Comparison of ENCODE assay signal across 8 cellular contexts in genomic region chr6:77620290-77620882, GRCh38. TPM values are rescaled to one million over a fixed set of nuclear protein-coding genes. Genes with fewer than 3 reads are reported as not detected.
DNase-seq lines count a peak whose midpoint lies in the region; ATAC-seq and TF ChIP-seq lines count a peak whose summit lies in the region.

No MANE protein-coding gene starts in this region.

- no peaks in the 10 kb centered on the region for H3K4me1 Mint-ChIP-seq in activated CD8-positive, alpha-beta T cell treated with anti-CD3 and anti-CD28 coated beads for 36 hours (ENCODE audit: low read depth)
- no peaks in the 10 kb centered on the region for H3K4me1 Mint-ChIP-seq in activated CD8-positive, alpha-beta T cell treated with anti-CD3 and anti-CD28 coated beads, Interleukin-2, amount 10 ng/mL, durations not matched to agents 7 days and 5 days (ENCODE audit: low read depth)
- H3K4me1 Mint-ChIP-seq in endothelial cell (ENCODE audit: unreplicated experiment), result no peaks in the 10 kb centered on the region

- H3K36me3 ChIP-seq in tibial artery, result no peaks in the 10 kb centered on the region
- no peaks in the 10 kb centered on the region for H3K36me3 ChIP-seq in ovary

- H3K27ac ChIP-seq in tibial artery (no peak overlapping the region), ovary (no peak overlapping the region)

- CTCF ChIA-PET in activated CD8-positive, alpha-beta T cell treated with anti-CD3 and anti-CD28 coated beads for 36 hours (lab: Charles Lee), result interaction anchor here (1.1 to 2.0 kb wide), 2 partner anchors 15 to 35 kb away, joined by 3 to 5 read pairs; no protein-coding TSS in a partner anchor
- CTCF ChIA-PET in activated CD8-positive, alpha-beta T cell treated with anti-CD3 and anti-CD28 coated beads, Interleukin-2, amount 10 ng/mL, durations not matched to agents 7 days and 5 days (lab: Charles Lee), result no interaction called here

- peak; percentile 4 for DNase-seq in activated CD8-positive, alpha-beta T cell treated with anti-CD3 and anti-CD28 coated beads for 36 hours
- no peak for DNase-seq in activated CD8-positive, alpha-beta T cell treated with anti-CD3 and anti-CD28 coated beads, Interleukin-2, amount 10 ng/mL, durations not matched to agents 7 days and 5 days
- DNase-seq in M059J (ENCODE audit: low read depth) (peak; percentile 5), endothelial cell (ENCODE audit: low spot score) (peak; percentile 44), tibial artery (no peak), SHP77 (lab: John Stamatoyannopoulos, UW) (no peak), ovary (no peak), NCI-H1930 (lab: John Stamatoyannopoulos, UW) (no peak)

- peak; percentile 26 for TF ChIP-seq CTCF in activated CD8-positive, alpha-beta T cell treated with anti-CD3 and anti-CD28 coated beads for 36 hours (IDR thresholded peaks at IDR 0.05)
- TF ChIP-seq CTCF in endothelial cell (IDR thresholded peaks at IDR 0.05; ENCODE audit: unreplicated experiment) (peak; percentile 47), tibial artery (IDR thresholded peaks at IDR 0.05) (peak; percentile 22 to 31), ovary (IDR thresholded peaks at IDR 0.05) (no peak)

- H3K27me3 ChIP-seq in tibial artery, result no peaks in the 10 kb centered on the region
- H3K27me3 ChIP-seq in ovary, result no peaks in the 10 kb centered on the region

- H3K4me1 ChIP-seq in tibial artery (no peaks in the 10 kb centered on the region), ovary (ENCODE audit: insufficient read depth) (no peaks in the 10 kb centered on the region)

- intact Hi-C loops in activated CD8-positive, alpha-beta T cell treated with anti-CD3 and anti-CD28 coated beads for 36 hours (cut with micrococcal nuclease), result no loop called here
- intact Hi-C loops in tibial artery (cut with DNase I; ENCODE audit: low total_unique reads) (no loop called here), ovary (cut with DNase I) (no loop called here)

- ATAC-seq in activated CD8-positive, alpha-beta T cell treated with anti-CD3 and anti-CD28 coated beads for 36 hours, result no peak
- ATAC-seq in activated CD8-positive, alpha-beta T cell treated with anti-CD3 and anti-CD28 coated beads, Interleukin-2, amount 10 ng/mL, durations not matched to agents 7 days and 5 days, result no peak

- H3K27ac Mint-ChIP-seq in activated CD8-positive, alpha-beta T cell treated with anti-CD3 and anti-CD28 coated beads for 36 hours, result no peak overlapping the region
- no peak overlapping the region for H3K27ac Mint-ChIP-seq in activated CD8-positive, alpha-beta T cell treated with anti-CD3 and anti-CD28 coated beads, Interleukin-2, amount 10 ng/mL, durations not matched to agents 7 days and 5 days
- no peak overlapping the region for H3K27ac Mint-ChIP-seq in endothelial cell (ENCODE audit: unreplicated experiment)

- 73 to 85% (median 79%) methylated on average over 1 of the region's 1 CpG for WGBS in ovary, 3 donors

- POLR2A ChIA-PET in activated CD8-positive, alpha-beta T cell treated with anti-CD3 and anti-CD28 coated beads for 36 hours (lab: Charles Lee), result no interaction called here
- POLR2A ChIA-PET in activated CD8-positive, alpha-beta T cell treated with anti-CD3 and anti-CD28 coated beads, Interleukin-2, amount 10 ng/mL, durations not matched to agents 7 days and 5 days (lab: Charles Lee), result no interaction called here

- H3K4me3 Mint-ChIP-seq in activated CD8-positive, alpha-beta T cell treated with anti-CD3 and anti-CD28 coated beads for 36 hours, result no peak overlapping the region
- no peak overlapping the region for H3K4me3 Mint-ChIP-seq in activated CD8-positive, alpha-beta T cell treated with anti-CD3 and anti-CD28 coated beads, Interleukin-2, amount 10 ng/mL, durations not matched to agents 7 days and 5 days
- H3K4me3 Mint-ChIP-seq in endothelial cell (ENCODE audit: unreplicated experiment), result no peak overlapping the region

- H3K9me3 ChIP-seq in tibial artery (peaks cover 0 to 6% (median 0%) of the 10 kb centered on the region in 3 donors), ovary (no peaks in the 10 kb centered on the region)

- H3K9me3 Mint-ChIP-seq in activated CD8-positive, alpha-beta T cell treated with anti-CD3 and anti-CD28 coated beads for 36 hours, result peaks cover 6% of the 10 kb centered on the region
- no peaks in the 10 kb centered on the region for H3K9me3 Mint-ChIP-seq in activated CD8-positive, alpha-beta T cell treated with anti-CD3 and anti-CD28 coated beads, Interleukin-2, amount 10 ng/mL, durations not matched to agents 7 days and 5 days (ENCODE audit: insufficient read depth)
- no peaks in the 10 kb centered on the region for H3K9me3 Mint-ChIP-seq in endothelial cell (ENCODE audit: unreplicated experiment)

- H3K36me3 Mint-ChIP-seq in activated CD8-positive, alpha-beta T cell treated with anti-CD3 and anti-CD28 coated beads for 36 hours (ENCODE audit: low read depth), result no peaks in the 10 kb centered on the region
- no peaks in the 10 kb centered on the region for H3K36me3 Mint-ChIP-seq in activated CD8-positive, alpha-beta T cell treated with anti-CD3 and anti-CD28 coated beads, Interleukin-2, amount 10 ng/mL, durations not matched to agents 7 days and 5 days (ENCODE audit: low read depth)
- H3K36me3 Mint-ChIP-seq in endothelial cell (ENCODE audit: low read depth, unreplicated experiment), result no peaks in the 10 kb centered on the region

- H3K27me3 Mint-ChIP-seq in activated CD8-positive, alpha-beta T cell treated with anti-CD3 and anti-CD28 coated beads for 36 hours, result no peaks in the 10 kb centered on the region
- no peaks in the 10 kb centered on the region for H3K27me3 Mint-ChIP-seq in activated CD8-positive, alpha-beta T cell treated with anti-CD3 and anti-CD28 coated beads, Interleukin-2, amount 10 ng/mL, durations not matched to agents 7 days and 5 days (ENCODE audit: low read depth)
- H3K27me3 Mint-ChIP-seq in endothelial cell (ENCODE audit: unreplicated experiment), result peaks cover 2% of the 10 kb centered on the region

- TF ChIP-seq POLR2A in ovary (IDR thresholded peaks at IDR 0.05), result no peak

- H3K4me3 ChIP-seq in tibial artery (no peak overlapping the region), ovary (no peak overlapping the region)

- TF ChIP-seq EP300 in ovary (IDR thresholded peaks at IDR 0.05), result no peak

RNA-seq across cellular contexts. Expression of gene MEI4, which starts 32.5 kb away (rescaled TPM):
- total RNA-seq in activated CD8-positive, alpha-beta T cell treated with anti-CD3 and anti-CD28 coated beads for 36 hours, result not detected
- not detected for total RNA-seq in activated CD8-positive, alpha-beta T cell treated with anti-CD3 and anti-CD28 coated beads, Interleukin-2, amount 10 ng/mL, durations not matched to agents 7 days and 5 days
- total RNA-seq in M059J (2014; rRNA removed; shearing (Covaris generic)), result not detected in 2 replicates
- total RNA-seq in endothelial cell (ENCODE audit: unreplicated experiment), result 0.38 TPM
- under 1 TPM in 2 of 7 donors, not detected in 5; 0.05 to 0.07 TPM for total RNA-seq in ovary
- polyA plus RNA-seq in ovary, result not detected

Comparison
In these comparisons a context has a peak if more than half of its experiments do, and no peak if none do; other contexts are left out.
1. DNase-seq: peak in activated CD8-positive, alpha-beta T cell treated with anti-CD3 and anti-CD28 coated beads for 36 hours (single experiment), M059J (single experiment) and endothelial cell (single experiment); none in activated CD8-positive, alpha-beta T cell treated with anti-CD3 and anti-CD28 coated beads, Interleukin-2, amount 10 ng/mL, durations not matched to agents 7 days and 5 days (single experiment), tibial artery (0 of 2), SHP77 (0 of 2), ovary (0 of 5) and NCI-H1930 (0 of 2).
2. CTCF ChIP-seq: peak in activated CD8-positive, alpha-beta T cell treated with anti-CD3 and anti-CD28 coated beads for 36 hours (single experiment), endothelial cell (single experiment) and tibial artery (2 of 2); none in ovary (0 of 3).